Comparison of ENCODE assay signal across 8 cellular contexts in genomic region chr5:149581192-149581861, GRCh38. TPM values are rescaled to one million over a fixed set of nuclear protein-coding genes. Genes with fewer than 3 reads are reported as not detected.
DNase-seq lines count a peak whose midpoint lies in the region; ATAC-seq, FAIRE-seq and TF ChIP-seq lines count a peak whose summit lies in the region.

ARHGEF37 (plus strand) TSS chr5:149581498; CDS start chr5:149597770, 16,272 bp downstream.

- H3K27ac ChIP-seq in HepG2 (ENCODE audit: extremely low read length, insufficient read depth, low read length) = no peak within 1 kb of the TSS

- H3K4me2 ChIP-seq in HepG2 (ENCODE audit: low read depth, low read length) = peak within 1 kb of the TSS; percentile 95

- no peak for TF ChIP-seq RAD21 in HepG2 (CRISPR knock-in tag; IDR thresholded peaks at IDR 0.05)

- FAIRE-seq in HepG2 (lab: Jason Lieb, UNC) = no peak

- H3K9ac ChIP-seq in HepG2 (ENCODE audit: insufficient read depth, low read depth, low read length) = peak within 1 kb of the TSS; percentile 44; the same call in 1 of the 2 replicates

- 1% methylated on average over 7 of the region's 56 CpGs for WGBS in HepG2 (ENCODE audit: low lambda C conversion rate)

- in situ Hi-C loops in HepG2 (cut with HindIII; ENCODE audit: extremely low pct_ligation_motif_present, low pct_unique_long_range_greater_than_20kb) = no loop called here

- DNase-seq in D341Med (ENCODE audit: low spot score) = peak; percentile 76
- DNase-seq in NCI-H1105 (lab: John Stamatoyannopoulos, UW) = peak; percentile 22
- peak; percentile 27 to 40 for DNase-seq in activated CD4-positive, alpha-beta T cell treated with anti-CD3 and anti-CD28 coated beads for 4 hours
- peak; percentile 94 for DNase-seq in dermis blood vessel endothelial cell
- DNase-seq in HepG2 (ENCODE audit: low spot score) = peak; percentile 12
- peak; percentile 12 to 37 (median 32) for DNase-seq in stimulated activated CD4-positive, alpha-beta T cell treated with anti-CD3 and anti-CD28 coated beads, Interleukin-1b, Interleukin-23, amount 100 ng/mL, for 24 hours (ENCODE audit: low read depth in 4 of 4, low spot score in 1 of 4)

- no peaks in the 10 kb centered on the region for H3K9me3 ChIP-seq in HepG2 (ENCODE audit: low read length)

- CTCF ChIA-PET in HepG2 (lab: Yijun Ruan, JAX; ENCODE audit: low intra/inter-chr PET ratio, low total read pairs) = no interaction called here

- no peak for TF ChIP-seq CTCF in HepG2 (CRISPR knock-in tag; IDR thresholded peaks at IDR 0.05)

- peak; percentile 86 for ATAC-seq in HepG2
- no peak for ATAC-seq in GM21381 (IDR thresholded peaks at IDR 0.05; ENCODE audit: unreplicated experiment)
- no peak for ATAC-seq in GM21447 (IDR thresholded peaks at IDR 0.05; ENCODE audit: unreplicated experiment)

- BruUV-seq in HepG2 (replicated peaks; lab: Mats Ljungman, UMichigan) = no TSS peak

- H2AFZ ChIP-seq in HepG2 (ENCODE audit: low read length) = peak within 1 kb of the TSS; percentile 73

- H3K79me2 ChIP-seq in HepG2 (ENCODE audit: insufficient read depth, low read length) = no peaks in the 10 kb centered on the region

- intact Hi-C loops in HepG2 (cut with micrococcal nuclease; ENCODE audit: unreplicated experiment) = loop anchor here (5.0 kb wide), 1 partner anchor 36 kb away; no protein-coding TSS in a partner anchor

- peaks cover 27% of the 10 kb centered on the region for H3K4me1 ChIP-seq in HepG2 (ENCODE audit: insufficient read depth, low read length)

- TF ChIP-seq POLR2A in HepG2 (IDR thresholded peaks at IDR 0.05; ENCODE audit: insufficient read depth in 1 of 2, low read depth in 2 of 2, low read length in 2 of 2) = no peak

- H3K4me3 ChIP-seq in HepG2 (replicated peaks in 1 of 3; ENCODE audit: insufficient read depth in 1 of 3, low read depth in 2 of 3, low read length in 3 of 3) = peak within 1 kb of the TSS; percentile 49 to 72 (median 60)

- POLR2A ChIA-PET in HepG2 (lab: Yijun Ruan, JAX) = no interaction called here

- TF ChIP-seq EP300 in HepG2 (IDR thresholded peaks at IDR 0.05; ENCODE audit: low read depth in 2 of 2, low read length in 2 of 2) (no peak), HepG2 (CRISPR knock-in tag; IDR thresholded peaks at IDR 0.05; ENCODE audit: borderline replicate concordance) (no peak)

- H4K20me1 ChIP-seq in HepG2 (ENCODE audit: insufficient read depth, low read length) = no peaks in the 10 kb centered on the region

- peaks cover 0 to 31% of the 10 kb centered on the region in 2 experiments; a peak in 2 of 5 replicates for H3K27me3 ChIP-seq in HepG2 (ENCODE audit: control insufficient read depth in 1 of 2, insufficient read depth in 2 of 2, low read length in 2 of 2)

- no peaks in the 10 kb centered on the region for H3K36me3 ChIP-seq in HepG2 (replicated peaks in 1 of 2; ENCODE audit: control insufficient read depth in 1 of 2, insufficient read depth in 2 of 2, low read length in 2 of 2)

TF ChIP-seq in HepG2, 621 proteins besides CTCF, POLR2A, EP300 and RAD21 (continues in another document):
- TF ChIP-seq ZNF720 (CRISPR knock-in tag; IDR thresholded peaks at IDR 0.05) (no peak), ZEB1 (IDR thresholded peaks at IDR 0.05; ENCODE audit: insufficient replicate concordance, low read depth) (no peak), GABPB1 (CRISPR knock-in tag; IDR thresholded peaks at IDR 0.05) (0 out of 2 replicates have a peak, but pooled peaks have one; percentile 26), AGO2 (optimal IDR thresholded peaks at IDR 0.05; ENCODE audit: low read depth, low read length) (no peak), TCF12 (IDR thresholded peaks at IDR 0.05) (no peak), TCF12 (CRISPR knock-in tag; IDR thresholded peaks at IDR 0.05) (0 out of 2 replicates have a peak, but pooled peaks have one; percentile 42), ZNF776 (CRISPR knock-in tag; IDR thresholded peaks at IDR 0.05) (peak; percentile 20; the same call in 1 of the 2 replicates), STAG1 (CRISPR knock-in tag; IDR thresholded peaks at IDR 0.05) (no peak), SOX6 (IDR thresholded peaks at IDR 0.05) (no peak), SOX6 (CRISPR knock-in tag; IDR thresholded peaks at IDR 0.05) (peak; percentile 35), NAIF1 (CRISPR knock-in tag; IDR thresholded peaks at IDR 0.05; ENCODE audit: borderline replicate concordance) (no peak), DNMT1 (CRISPR knock-in tag; IDR thresholded peaks at IDR 0.05) (no peak), CCAR2 (optimal IDR thresholded peaks at IDR 0.05; ENCODE audit: low read depth, low read length) (no peak), MIXL1 (CRISPR knock-in tag; IDR thresholded peaks at IDR 0.05) (no peak), NRL (CRISPR knock-in tag; IDR thresholded peaks at IDR 0.05; ENCODE audit: borderline replicate concordance) (0 out of 2 replicates have a peak, but pooled peaks have one; percentile 18), SALL1 (CRISPR knock-in tag; IDR thresholded peaks at IDR 0.05) (0 out of 2 replicates have a peak, but pooled peaks have one; percentile 16), KAT2B (IDR thresholded peaks at IDR 0.05; ENCODE audit: borderline replicate concordance, low read depth, low read length) (no peak), TEF (CRISPR knock-in tag; IDR thresholded peaks at IDR 0.05) (no peak), ARID3A (IDR thresholded peaks at IDR 0.05; ENCODE audit: low read depth, low read length) (no peak), RBFOX2 (IDR thresholded peaks at IDR 0.05; ENCODE audit: low read depth, low read length) (0 out of 2 replicates have a peak, but pooled peaks have one; percentile 22), TEAD2 (CRISPR knock-in tag; IDR thresholded peaks at IDR 0.05) (no peak), TOPORS (CRISPR knock-in tag; IDR thresholded peaks at IDR 0.05) (0 out of 2 replicates have a peak, but pooled peaks have one; percentile 46), ZSCAN29 (CRISPR knock-in tag; conservative IDR thresholded peaks at IDR 0.05) (peak; percentile 89), CHCHD3 (CRISPR knock-in tag; IDR thresholded peaks at IDR 0.05) (no peak), ZBTB7B (CRISPR knock-in tag; IDR thresholded peaks at IDR 0.05) (0 out of 2 replicates have a peak, but pooled peaks have one; percentile 16), ZNF772 (CRISPR knock-in tag; IDR thresholded peaks at IDR 0.05) (0 out of 2 replicates have a peak, but pooled peaks have one; percentile 20), ZNF441 (CRISPR knock-in tag; IDR thresholded peaks at IDR 0.05; ENCODE audit: borderline replicate concordance) (peak; percentile 88), ZNF567 (CRISPR knock-in tag; IDR thresholded peaks at IDR 0.05; ENCODE audit: borderline replicate concordance) (no peak), EHMT2 (IDR thresholded peaks at IDR 0.05; ENCODE audit: borderline replicate concordance, low read depth, low read length) (no peak)

RNA-seq across cellular contexts. Expression of gene ARHGEF37, which starts in this region (rescaled TPM):
- 13.6 and 16.0 TPM in 2 replicates for total RNA-seq in dermis blood vessel endothelial cell
- 0.27 TPM in 1 of 2 replicates, not detected in the other for total RNA-seq in HepG2 (2016; rRNA removed; fragmentation: Illumina TruSeq; extraction: Trizol)
- not detected in 2 replicates for total RNA-seq in HepG2 (2016; cell fraction: cytosol; rRNA removed; fragmentation: Illumina TruSeq; extraction: Trizol; ENCODE audit: low read depth)
- total RNA-seq in HepG2 (2016; cell fraction: insoluble cytoplasmic fraction; rRNA removed; fragmentation: Illumina TruSeq; extraction: Trizol) = 0.11 TPM in 1 of 2 replicates, not detected in the other
- total RNA-seq in HepG2 (2016; cell fraction: membrane; rRNA removed; fragmentation: Illumina TruSeq; extraction: Trizol) = not detected in 2 replicates
- not detected in 2 replicates for total RNA-seq in HepG2 (2016; cell fraction: nucleus; rRNA removed; fragmentation: Illumina TruSeq; extraction: Trizol)
- polyA plus RNA-seq in HepG2 (2011; rRNA removed) = 0.18 and 0.39 TPM in 2 replicates
- 0.05 and 0.23 TPM in 2 replicates for polyA plus RNA-seq in HepG2 (2011; cell fraction: cytosol; rRNA removed)
- polyA plus RNA-seq in HepG2 (2011; cell fraction: nucleus; rRNA removed) = 0.18 and 0.38 TPM in 2 replicates
- 0.21 and 0.28 TPM in 2 replicates for polyA plus RNA-seq in HepG2 (2012)
- polyA plus RNA-seq in HepG2 (2016; cell fraction: cytosol; fragmentation: Illumina TruSeq; extraction: Trizol; ENCODE audit: low read depth) = not detected in 2 replicates
- not detected in 2 replicates for polyA plus RNA-seq in HepG2 (2016; cell fraction: insoluble cytoplasmic fraction; fragmentation: Illumina TruSeq; extraction: Trizol; ENCODE audit: low read depth)
- not detected in 2 replicates for polyA plus RNA-seq in HepG2 (2016; cell fraction: membrane; fragmentation: Illumina TruSeq; extraction: Trizol; ENCODE audit: low read depth)
- polyA plus RNA-seq in HepG2 (2016; cell fraction: nucleus; fragmentation: Illumina TruSeq; extraction: Trizol; ENCODE audit: insufficient read depth, low read depth) = 0.48 TPM in 1 of 2 replicates, not detected in the other
- 0.51 and 1.4 TPM in 2 replicates for polyA minus RNA-seq in HepG2 (2011; rRNA and poly(A)+ RNA removed; ENCODE audit: low replicate concordance)
- polyA minus RNA-seq in HepG2 (2011; cell fraction: cytosol; rRNA and poly(A)+ RNA removed) = not detected in 2 replicates
- polyA minus RNA-seq in HepG2 (2011; cell fraction: nucleus; rRNA and poly(A)+ RNA removed) = 0.13 and 0.87 TPM in 2 replicates

Comparison
In these comparisons a context has a peak if more than half of its experiments do, and no peak if none do; other contexts are left out.
1. RNA of gene ARHGEF37 (total RNA-seq): 13.6 to 16.0 TPM in dermis blood vessel endothelial cell; 0.11 to 0.27 TPM in HepG2; every median in the first group is over 10 times any median in the second.
2. DNase-seq: peak in every context shown above with its lines; median percentile 94 in dermis blood vessel endothelial cell; 76 in D341Med; 34 in activated CD4-positive, alpha-beta T cell treated with anti-CD3 and anti-CD28 coated beads for 4 hours; 32 in stimulated activated CD4-positive, alpha-beta T cell treated with anti-CD3 and anti-CD28 coated beads, Interleukin-1b, Interleukin-23, amount 100 ng/mL, for 24 hours; 22 in NCI-H1105; 12 in HepG2.